11 cellular contexts compared by ENCODE assay signal in the genomic region with DNA sequence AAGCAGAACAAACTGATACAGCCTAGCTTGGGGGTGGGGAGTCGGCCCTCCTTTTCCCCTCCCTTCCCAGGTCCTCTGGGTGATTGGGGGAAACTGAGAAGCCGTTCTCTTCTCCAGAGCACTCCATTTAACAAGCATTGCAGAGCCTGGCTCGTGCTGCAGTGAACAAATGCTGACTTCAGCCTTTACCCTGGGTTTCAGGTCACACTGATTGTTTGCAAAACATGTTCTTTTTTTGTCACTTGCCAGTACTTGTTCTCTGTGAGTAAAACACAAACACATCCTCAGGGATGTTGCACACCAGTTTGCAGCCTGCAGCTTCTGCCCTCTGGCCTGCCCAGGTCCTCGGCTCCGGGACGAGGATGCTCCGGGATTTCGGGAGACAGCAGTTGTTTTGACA.
DNase-seq lines count a peak whose midpoint lies in the region; ATAC-seq and TF ChIP-seq lines count a peak whose summit lies in the region.
"Had no signal": no experiment of that assay in that cellular context is flagged by ENCODE, and none has a peak within 500 bp of the region (broad histone marks: within the 10 kb centered on the region; RNA-seq: fewer than 3 reads in every experiment).

No MANE protein-coding gene starts in this region.

- H3K4me3 ChIP-seq in hepatocyte (no peak overlapping the region), suprapubic skin (no peak overlapping the region)

- H2AFZ ChIP-seq in hepatocyte, result no peak overlapping the region

- no peak for TF ChIP-seq CTCF in HFFc6 (IDR thresholded peaks at IDR 0.05)
- TF ChIP-seq CTCF in WTC11 (IDR thresholded peaks at IDR 0.05), result no peak
- no peak for TF ChIP-seq CTCF in hepatocyte (IDR thresholded peaks at IDR 0.05; ENCODE audit: poor library complexity)
- no peak for TF ChIP-seq CTCF in suprapubic skin (IDR thresholded peaks at IDR 0.05)
- no peak for TF ChIP-seq CTCF in progenitor cell of endocrine pancreas (IDR thresholded peaks at IDR 0.05; ENCODE audit: unreplicated experiment)
- no peak for TF ChIP-seq CTCF in CD4-positive, alpha-beta T cell (IDR thresholded peaks at IDR 0.05)

- H3K9me2 ChIP-seq in hepatocyte (replicated peaks; ENCODE audit: insufficient read depth), result no peaks in the 10 kb centered on the region

- H3K79me2 ChIP-seq in hepatocyte, result peaks cover 89% of the 10 kb centered on the region

- POLR2A ChIA-PET in WTC11 (lab: Charles Lee), result interaction anchor here (0.7 kb wide), 1 partner anchor 155 kb away, joined by 4 read pairs; no protein-coding TSS in a partner anchor
- POLR2A ChIA-PET in CD4-positive, alpha-beta T cell (lab: Charles Lee), result interaction anchor here (0.7 kb wide), 1 partner anchor 7 kb away, joined by 4 read pairs; no protein-coding TSS in a partner anchor

- H3K4me2 ChIP-seq in hepatocyte, result peak overlapping the region; percentile 3

- peak overlapping the region; percentile 84 for H3K27ac Mint-ChIP-seq in HFFc6
- peak overlapping the region; percentile 77 for H3K27ac Mint-ChIP-seq in WTC11
- no peak overlapping the region for H3K27ac Mint-ChIP-seq in progenitor cell of endocrine pancreas
- H3K27ac Mint-ChIP-seq in CD4-positive, alpha-beta T cell, result no peak overlapping the region

- no peak for TF ChIP-seq POLR2A in suprapubic skin (IDR thresholded peaks at IDR 0.05)

- CTCF ChIA-PET in WTC11 (lab: Charles Lee), result interaction anchor here (1.2 to 1.5 kb wide), 4 partner anchors 10 to 447 kb away, joined by 3 to 6 read pairs (median 4); no protein-coding TSS in a partner anchor
- CTCF ChIA-PET in CD4-positive, alpha-beta T cell (lab: Charles Lee), result no interaction called here

- peak overlapping the region; percentile 83 for H3K4me3 Mint-ChIP-seq in HFFc6
- H3K4me3 Mint-ChIP-seq in WTC11, result no peak overlapping the region
- no peak overlapping the region for H3K4me3 Mint-ChIP-seq in progenitor cell of endocrine pancreas (ENCODE audit: low read depth)
- no peak overlapping the region for H3K4me3 Mint-ChIP-seq in CD4-positive, alpha-beta T cell

- intact Hi-C loops in CD4-positive, alpha-beta T cell (cut with DNase I, micrococcal nuclease), result no loop called here

- H4K20me1 ChIP-seq in hepatocyte (ENCODE audit: insufficient read depth, poor library complexity, severe bottlenecking), result peaks cover 23% of the 10 kb centered on the region

- no peaks in the 10 kb centered on the region; the same call in none of the 2 replicates for H3K27me3 Mint-ChIP-seq in HFFc6 (ENCODE audit: insufficient read depth)
- H3K27me3 Mint-ChIP-seq in WTC11 (ENCODE audit: low read depth), result no peaks in the 10 kb centered on the region
- H3K27me3 Mint-ChIP-seq in progenitor cell of endocrine pancreas, result no peaks in the 10 kb centered on the region
- no peaks in the 10 kb centered on the region for H3K27me3 Mint-ChIP-seq in CD4-positive, alpha-beta T cell
- H3K27me3 Mint-ChIP-seq: activated naive CD4-positive, alpha-beta T cell treated with anti-CD3 and anti-CD28 coated beads, Interleukin-2, amount 50 U/mL, for 24 hours had no signal

- H3K36me3 Mint-ChIP-seq in HFFc6 (ENCODE audit: low read depth), result peaks cover 13% of the 10 kb centered on the region
- no peaks in the 10 kb centered on the region for H3K36me3 Mint-ChIP-seq in WTC11
- H3K36me3 Mint-ChIP-seq in progenitor cell of endocrine pancreas (ENCODE audit: insufficient read depth), result peaks cover 3% of the 10 kb centered on the region
- H3K36me3 Mint-ChIP-seq in CD4-positive, alpha-beta T cell (ENCODE audit: low read depth), result peaks cover 4% of the 10 kb centered on the region

- ATAC-seq in WTC11, result no peak
- ATAC-seq in CD4-positive, alpha-beta T cell (ENCODE audit: poor library complexity), result no peak

- H3K27ac ChIP-seq in hepatocyte (no peak overlapping the region), suprapubic skin (peak overlapping the region; percentile 31)
- no peak overlapping the region for H3K27ac ChIP-seq in CD4-positive, alpha-beta T cell (ENCODE audit: low read depth, low read length)

- 59% methylated on average over 8 of the region's 8 CpGs for WGBS in hepatocyte (ENCODE audit: low lambda C conversion rate, missing lambda C conversion rate)
- WGBS in suprapubic skin, result 25% methylated on average over 8 of the region's 8 CpGs

- H3K4me1 ChIP-seq in hepatocyte (ENCODE audit: insufficient read depth) (peaks cover 31% of the 10 kb centered on the region), suprapubic skin (peaks cover 30% of the 10 kb centered on the region)

- H3K9me3 ChIP-seq in hepatocyte (ENCODE audit: low read depth) (no peaks in the 10 kb centered on the region), suprapubic skin (no peaks in the 10 kb centered on the region)
- no peaks in the 10 kb centered on the region for H3K9me3 ChIP-seq in CD4-positive, alpha-beta T cell (ENCODE audit: control insufficient read depth, low read length)

- H3K9me3 Mint-ChIP-seq in HFFc6, result no peaks in the 10 kb centered on the region; the same call in 1 of the 2 replicates
- no peaks in the 10 kb centered on the region for H3K9me3 Mint-ChIP-seq in WTC11
- no peaks in the 10 kb centered on the region for H3K9me3 Mint-ChIP-seq in progenitor cell of endocrine pancreas (ENCODE audit: low read depth)
- no peaks in the 10 kb centered on the region for H3K9me3 Mint-ChIP-seq in CD4-positive, alpha-beta T cell
- H3K9me3 Mint-ChIP-seq: activated naive CD4-positive, alpha-beta T cell treated with anti-CD3 and anti-CD28 coated beads, Interleukin-2, amount 50 U/mL, for 24 hours had no signal

- H3K27me3 ChIP-seq in hepatocyte (no peaks in the 10 kb centered on the region), suprapubic skin (no peaks in the 10 kb centered on the region)
- H3K27me3 ChIP-seq in CD4-positive, alpha-beta T cell (ENCODE audit: control insufficient read depth, insufficient read depth, low read length), result no peaks in the 10 kb centered on the region

- TF ChIP-seq EP300 in suprapubic skin (IDR thresholded peaks at IDR 0.05), result no peak

- H3K4me1 Mint-ChIP-seq in HFFc6 (ENCODE audit: low read depth) (peaks cover 94% of the 10 kb centered on the region), WTC11 (peaks cover 63% of the 10 kb centered on the region), progenitor cell of endocrine pancreas (ENCODE audit: low read depth) (peaks cover 14% of the 10 kb centered on the region)
- peaks cover 46% of the 10 kb centered on the region for H3K4me1 Mint-ChIP-seq in CD4-positive, alpha-beta T cell (ENCODE audit: low read depth)

- no peaks in the 10 kb centered on the region for H3K36me3 ChIP-seq in hepatocyte (replicated peaks; ENCODE audit: insufficient read depth, low read depth)
- H3K36me3 ChIP-seq in suprapubic skin, result no peaks in the 10 kb centered on the region

- DNase-seq in HFFc6 (no peak), WTC11 (ENCODE audit: low spot score) (no peak), hepatocyte (ENCODE audit: low spot score) (no peak), suprapubic skin (ENCODE audit: low spot score in 2 of 2) (no peak), progenitor cell of endocrine pancreas (ENCODE audit: low spot score, unreplicated experiment) (no peak), retina (no peak)
- no peak for DNase-seq in CD4-positive, alpha-beta T cell
- DNase-seq: activated CD4-positive, alpha-beta T cell treated with anti-CD3 and anti-CD28 coated beads, Interleukin-2, amount 50 U/mL, for 1 hour; NCI-H2081 treated with DMSO at 0.1 percent for 48 hours; SHP77 had no signal

TF ChIP-seq in WTC11, 78 proteins besides CTCF, POLR2A, EP300 and RAD21:
- TF ChIP-seq CREB1 (CRISPR knock-in tag; IDR thresholded peaks at IDR 0.05) (no peak), FOXK1 (CRISPR knock-in tag; IDR thresholded peaks at IDR 0.05) (no peak), SOX15 (CRISPR knock-in tag; IDR thresholded peaks at IDR 0.05) (no peak), ZNF263 (CRISPR knock-in tag; IDR thresholded peaks at IDR 0.05; ENCODE audit: low read depth) (no peak), RELA (CRISPR knock-in tag; IDR thresholded peaks at IDR 0.05; ENCODE audit: borderline replicate concordance) (no peak)
- TF ChIP-seq, protein P1, sequence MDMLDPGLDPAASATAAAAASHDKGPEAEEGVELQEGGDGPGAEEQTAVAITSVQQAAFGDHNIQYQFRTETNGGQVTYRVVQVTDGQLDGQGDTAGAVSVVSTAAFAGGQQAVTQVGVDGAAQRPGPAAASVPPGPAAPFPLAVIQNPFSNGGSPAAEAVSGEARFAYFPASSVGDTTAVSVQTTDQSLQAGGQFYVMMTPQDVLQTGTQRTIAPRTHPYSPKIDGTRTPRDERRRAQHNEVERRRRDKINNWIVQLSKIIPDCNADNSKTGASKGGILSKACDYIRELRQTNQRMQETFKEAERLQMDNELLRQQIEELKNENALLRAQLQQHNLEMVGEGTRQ (CRISPR knock-in tag; IDR thresholded peaks at IDR 0.05), result no peak

Comparison
In these comparisons a context has a peak if more than half of its experiments do, and no peak if none do; other contexts are left out.
1. H3K27ac Mint-ChIP-seq: peak in HFFc6 (single experiment) and WTC11 (single experiment); none in progenitor cell of endocrine pancreas (single experiment) and CD4-positive, alpha-beta T cell (single experiment).